Comparison of ENCODE assay signal across 23 cellular contexts in the genomic region with DNA sequence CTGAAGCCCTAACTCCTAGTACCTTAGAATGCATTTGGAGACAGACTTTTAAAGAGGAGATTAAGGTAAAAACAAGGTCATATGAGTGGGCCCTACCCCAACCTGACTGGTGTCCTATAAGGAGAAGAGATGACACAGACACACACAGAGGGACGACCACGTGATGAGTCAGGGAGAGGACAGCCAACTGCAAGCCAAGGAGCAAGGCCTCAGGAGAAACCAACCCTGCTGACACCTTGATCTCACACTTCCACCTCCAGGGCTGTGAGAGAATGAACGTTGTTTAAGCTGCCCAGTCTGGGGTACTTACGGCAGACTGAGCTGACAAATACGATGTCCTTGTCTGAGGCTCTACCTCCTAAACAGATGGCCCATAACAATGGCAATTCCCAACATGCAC.
A peak's percentile ranks its signal among the peaks of the same experiment; 100 is the strongest.
DNase-seq lines count a peak whose midpoint lies in the region; ATAC-seq and TF ChIP-seq lines count a peak whose summit lies in the region.
"Had no signal": no experiment of that assay in that cellular context is flagged by ENCODE, and none has a peak within 500 bp of the region (broad histone marks: within the 10 kb centered on the region; RNA-seq: fewer than 3 reads in every experiment).

No MANE protein-coding gene starts in this region.

- H3K27ac ChIP-seq in mesodermal cell (ENCODE audit: low read depth, low read length, severe bottlenecking) (peak overlapping the region; percentile 86), right lobe of liver (no peak overlapping the region)

- H3K4me3 ChIP-seq in mesodermal cell (ENCODE audit: extremely low read depth, insufficient read depth, low read length, poor library complexity, severe bottlenecking) (no peak overlapping the region), right lobe of liver (no peak overlapping the region)
- H3K4me3 ChIP-seq: esophagus squamous epithelium had no signal

- no peaks in the 10 kb centered on the region for H3K4me1 Mint-ChIP-seq in stimulated activated naive CD8-positive, alpha-beta T cell treated with anti-CD3 and anti-CD28 coated beads, Interleukin-15, amount 100 ng/mL, for 72 hours
- no peaks in the 10 kb centered on the region for H3K4me1 Mint-ChIP-seq in activated T-helper 17 cell treated with anti-CD3 and anti-CD28 coated beads, Interleukin-2, amount 50 U/mL, for 72 hours

- H3K36me3 ChIP-seq in mesodermal cell (ENCODE audit: control insufficient read depth, insufficient read depth, low read length) (no peaks in the 10 kb centered on the region), right lobe of liver (no peaks in the 10 kb centered on the region)
- H3K36me3 ChIP-seq: esophagus squamous epithelium had no signal

- no peak for TF ChIP-seq CTCF in right lobe of liver (IDR thresholded peaks at IDR 0.05)

- H3K27me3 Mint-ChIP-seq in stimulated activated naive CD8-positive, alpha-beta T cell treated with anti-CD3 and anti-CD28 coated beads, Interleukin-15, amount 100 ng/mL, for 72 hours = peaks cover 11% of the 10 kb centered on the region
- peaks cover 5% of the 10 kb centered on the region for H3K27me3 Mint-ChIP-seq in activated T-helper 17 cell treated with anti-CD3 and anti-CD28 coated beads, Interleukin-2, amount 50 U/mL, for 72 hours

- intact Hi-C loops in right lobe of liver (cut with DNase I) = no loop called here

- H3K4me3 Mint-ChIP-seq in stimulated activated naive CD8-positive, alpha-beta T cell treated with anti-CD3 and anti-CD28 coated beads, Interleukin-15, amount 100 ng/mL, for 72 hours = no peak overlapping the region
- H3K4me3 Mint-ChIP-seq in activated T-helper 17 cell treated with anti-CD3 and anti-CD28 coated beads, Interleukin-2, amount 50 U/mL, for 72 hours = no peak overlapping the region

- H3K27me3 ChIP-seq in right lobe of liver = no peaks in the 10 kb centered on the region

- no peaks in the 10 kb centered on the region for H3K9me3 Mint-ChIP-seq in stimulated activated naive CD8-positive, alpha-beta T cell treated with anti-CD3 and anti-CD28 coated beads, Interleukin-15, amount 100 ng/mL, for 72 hours
- H3K9me3 Mint-ChIP-seq in activated T-helper 17 cell treated with anti-CD3 and anti-CD28 coated beads, Interleukin-2, amount 50 U/mL, for 72 hours = no peaks in the 10 kb centered on the region

- no peak for DNase-seq in stimulated activated naive CD8-positive, alpha-beta T cell treated with anti-CD3 and anti-CD28 coated beads, Interleukin-15, Interleukin-2, amounts not matched to agents 100 U/mL and 50 U/mL, for 24 hours
- DNase-seq in stimulated activated naive CD8-positive, alpha-beta T cell treated with anti-CD3 and anti-CD28 coated beads, Interleukin-15, amount 100 ng/mL, for 72 hours = no peak
- no peak for DNase-seq in kidney glomerular epithelial cell (lab: John Stamatoyannopoulos, UW)
- DNase-seq in right lobe of liver = no peak
- DNase-seq in NCI-H2227 treated with DMSO at 0.1 percent for 48 hours (lab: John Stamatoyannopoulos, UW) = no peak
- DNase-seq: activated gamma-delta T cell; anterior cingulate cortex; cerebellar nuclear complex; DMS79 treated with DMSO at 0.1 percent for 48 hours; effector memory CD4-positive, alpha-beta T cell; esophagus squamous epithelium; KG1; NCI-H1105 treated with DMSO at 0.1 percent for 48 hours; NCI-H748 treated with DMSO at 0.1 percent for 48 hours; stimulated activated naive CD4-positive, alpha-beta T cell treated with Interleukin-2 at 50 U/mL for 16 hours; T-helper 9 cell; trophoblast cell had no signal

- no peak for TF ChIP-seq POLR2A in right lobe of liver (IDR thresholded peaks at IDR 0.05)

- peaks cover 4% of the 10 kb centered on the region for H3K9me3 ChIP-seq in mesodermal cell (ENCODE audit: control insufficient read depth, low read length)
- H3K9me3 ChIP-seq in right lobe of liver = no peaks in the 10 kb centered on the region
- H3K9me3 ChIP-seq: esophagus squamous epithelium, SK-N-SH had no signal

- 73 to 77% methylated on average over 3 to 5 of the region's 5 CpGs for WGBS in mesodermal cell (ENCODE audit: insufficient coverage in 2 of 2), 2 experiments
- WGBS in right lobe of liver (ENCODE audit: insufficient coverage, low coverage, low lambda C conversion rate, missing lambda C conversion rate) = no CpG with 5 or more reads among the region's 5 CpGs

- peak; percentile 45 for ATAC-seq in stimulated activated naive CD8-positive, alpha-beta T cell treated with anti-CD3 and anti-CD28 coated beads, Interleukin-15, Interleukin-2, amounts not matched to agents 100 U/mL and 50 U/mL, for 24 hours
- ATAC-seq in stimulated activated naive CD8-positive, alpha-beta T cell treated with anti-CD3 and anti-CD28 coated beads, Interleukin-15, amount 100 ng/mL, for 72 hours = no peak
- peak; percentile 59 for ATAC-seq in activated T-helper 17 cell treated with anti-CD3 and anti-CD28 coated beads, Interleukin-2, amount 50 U/mL, for 72 hours (replicated peaks)
- ATAC-seq in HG03045 (IDR thresholded peaks at IDR 0.05; ENCODE audit: unreplicated experiment) (no peak), right lobe of liver (no peak)
- ATAC-seq: left lobe of liver, sciatic nerve had no signal

- no peak overlapping the region for H3K27ac Mint-ChIP-seq in stimulated activated naive CD8-positive, alpha-beta T cell treated with anti-CD3 and anti-CD28 coated beads, Interleukin-15, amount 100 ng/mL, for 72 hours
- no peak overlapping the region for H3K27ac Mint-ChIP-seq in activated T-helper 17 cell treated with anti-CD3 and anti-CD28 coated beads, Interleukin-2, amount 50 U/mL, for 72 hours

- H3K36me3 Mint-ChIP-seq in activated T-helper 17 cell treated with anti-CD3 and anti-CD28 coated beads, Interleukin-2, amount 50 U/mL, for 72 hours (ENCODE audit: low read depth) = no peaks in the 10 kb centered on the region

- peaks cover 17% of the 10 kb centered on the region for H3K4me1 ChIP-seq in mesodermal cell (ENCODE audit: control insufficient read depth, insufficient read depth, low read length, poor library complexity, severe bottlenecking)
- no peaks in the 10 kb centered on the region for H3K4me1 ChIP-seq in right lobe of liver

Comparison
In these comparisons a context has a peak if more than half of its experiments do, and no peak if none do; other contexts are left out.
1. ATAC-seq: peak in stimulated activated naive CD8-positive, alpha-beta T cell treated with anti-CD3 and anti-CD28 coated beads, Interleukin-15, Interleukin-2, amounts not matched to agents 100 U/mL and 50 U/mL, for 24 hours (single experiment) and activated T-helper 17 cell treated with anti-CD3 and anti-CD28 coated beads, Interleukin-2, amount 50 U/mL, for 72 hours (single experiment); none in stimulated activated naive CD8-positive, alpha-beta T cell treated with anti-CD3 and anti-CD28 coated beads, Interleukin-15, amount 100 ng/mL, for 72 hours (single experiment), HG03045 (single experiment) and right lobe of liver (0 of 4).